Comparison of ENCODE assay signal across 16 cellular contexts in the genomic region with DNA sequence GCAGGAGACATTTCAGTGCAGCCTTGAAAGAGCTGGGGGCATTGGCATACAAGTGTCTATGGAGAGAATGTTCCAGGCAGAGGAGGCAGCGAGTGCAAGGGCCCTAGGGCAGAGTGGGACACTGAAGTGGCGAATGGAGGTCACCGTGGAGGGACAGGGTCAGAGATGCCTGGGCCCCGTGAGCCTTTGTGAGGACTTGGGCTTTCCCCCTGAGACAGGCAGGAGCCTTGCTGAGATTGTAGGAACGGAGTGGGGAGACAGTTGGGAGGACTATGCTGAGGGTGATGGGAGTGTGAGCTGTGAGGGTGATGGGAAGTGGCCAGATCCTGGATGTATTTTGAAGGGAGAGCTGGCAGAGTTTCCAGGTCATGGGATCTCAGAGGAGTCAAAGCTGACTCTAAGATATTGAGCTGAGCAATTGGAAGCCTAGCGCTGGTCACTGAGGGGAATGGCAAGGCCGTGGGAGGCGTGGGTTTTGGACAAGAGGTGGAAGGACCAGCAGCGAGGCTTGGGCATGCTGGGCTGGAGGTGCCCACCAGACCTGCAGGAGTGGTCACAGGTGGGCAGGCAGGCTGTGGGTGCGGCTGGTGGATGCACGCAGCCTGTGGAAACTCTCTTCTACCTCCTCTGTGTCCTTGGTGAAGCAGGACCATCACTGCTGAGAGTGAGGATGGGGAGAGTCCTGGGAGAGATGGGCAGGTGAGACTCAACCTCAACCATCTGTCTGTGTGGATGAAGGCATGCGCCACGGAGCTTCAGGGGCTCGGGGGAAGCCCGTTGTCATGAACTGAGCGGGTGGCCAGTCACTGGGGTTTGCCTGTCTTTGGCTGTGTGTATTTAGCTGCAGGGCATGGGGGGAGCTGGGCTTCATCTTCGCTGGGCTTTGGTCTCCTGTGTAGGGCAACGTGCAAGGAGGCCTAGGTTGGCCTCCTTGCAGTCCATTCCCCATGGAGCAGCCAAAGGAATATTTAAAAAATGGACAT.
DNase-seq lines count a peak whose midpoint lies in the region; ATAC-seq, FAIRE-seq and TF ChIP-seq lines count a peak whose summit lies in the region.
"Had no signal": no experiment of that assay in that cellular context is flagged by ENCODE, and none has a peak within 500 bp of the region (broad histone marks: within the 10 kb centered on the region; RNA-seq: fewer than 3 reads in every experiment).

No MANE protein-coding gene starts in this region.

- no peak for TF ChIP-seq POLR2A in H1 (IDR thresholded peaks at IDR 0.05; ENCODE audit: control extremely low read depth in 1 of 2, low read depth in 2 of 2, low read length in 2 of 2)

- no peaks in the 10 kb centered on the region for H3K23me2 ChIP-seq in H1 (ENCODE audit: low read depth, low read length)

- H4K20me1 ChIP-seq in H1 (replicated peaks in 1 of 2; ENCODE audit: control insufficient read depth in 1 of 2, insufficient read depth in 2 of 2, low read length in 2 of 2) (no peaks in the 10 kb centered on the region), PC-3 (ENCODE audit: low read length) (no peaks in the 10 kb centered on the region)
- H4K20me1 ChIP-seq: BLaER1 treated with 17β-estradiol and CSF1 and Interleukin-3, amounts not matched to agents 10 nM and 100 nM had no signal

- no peak for FAIRE-seq in H1 (lab: Jason Lieb, UNC)
- FAIRE-seq: GM12878 had no signal

- H3K9ac ChIP-seq in H1 (replicated peaks in 1 of 4; ENCODE audit: extremely low read depth in 1 of 4, low read depth in 3 of 4, low read length in 3 of 4), result no peak overlapping the region
- H3K9ac ChIP-seq in neuronal stem cell (ENCODE audit: low read depth, low read length, poor library complexity), result peak overlapping the region; percentile 22
- no peak overlapping the region for H3K9ac ChIP-seq in PC-3 (ENCODE audit: low read length)
- H3K9ac ChIP-seq: BLaER1 treated with 17β-estradiol and CSF1 and Interleukin-3, amounts not matched to agents 10 nM and 100 nM had no signal

- 0 out of 2 replicates have a peak overlapping the region, but pooled peaks have one; percentile 60 for H2BK5ac ChIP-seq in H1 (ENCODE audit: low read depth, low read length)
- H2BK5ac ChIP-seq in neuronal stem cell (ENCODE audit: low read length), result no peak overlapping the region

- intact Hi-C loops in PC-3 (cut with micrococcal nuclease), result no loop called here

- H2BK120ac ChIP-seq in H1 (replicated peaks; ENCODE audit: low read depth, low read length) (no peak overlapping the region), neuronal stem cell (ENCODE audit: low read depth, low read length) (peak overlapping the region; percentile 52)

- H3K9me3 ChIP-seq in H1 (ENCODE audit: insufficient read depth in 2 of 2, low read depth in 1 of 2, low read length in 1 of 2) (no peaks in the 10 kb centered on the region), lung (ENCODE audit: control insufficient read depth in 2 of 2, insufficient read depth in 1 of 2, low read length in 1 of 2) (no peaks in the 10 kb centered on the region), neuronal stem cell (replicated peaks in 1 of 2; ENCODE audit: control insufficient read depth in 2 of 2, insufficient read depth in 1 of 2, low read depth in 1 of 2, low read length in 2 of 2) (no peaks in the 10 kb centered on the region), PC-3 (ENCODE audit: low read length) (no peaks in the 10 kb centered on the region)
- H3K9me3 ChIP-seq: BLaER1 treated with 17β-estradiol and CSF1 and Interleukin-3, amounts not matched to agents 10 nM and 100 nM had no signal

- no peak for DNase-seq in activated naive CD4-positive, alpha-beta T cell treated with anti-CD3 and anti-CD28 coated beads, Interleukin-2, amount 10 ng/mL, durations not matched to agents 7 days and 5 days
- DNase-seq in H1 (ENCODE audit: low read depth in 1 of 2, low spot score in 2 of 2), result no peak
- peak; percentile 25 for DNase-seq in lung (ENCODE audit: low spot score)
- DNase-seq in neuronal stem cell (ENCODE audit: low spot score), result no peak
- no peak for DNase-seq in NCI-H2171 (lab: John Stamatoyannopoulos, UW)
- DNase-seq in PC-3, result no peak
- DNase-seq: ACHN; Calu3; CD4-positive, CD25-positive, alpha-beta regulatory T cell; DMS 273 treated with DMSO at 0.1 percent for 48 hours; H9 had no signal

- H3K27me3 ChIP-seq in H1 (replicated peaks in 1 of 4; ENCODE audit: control insufficient read depth in 3 of 4, extremely low read depth in 1 of 4, insufficient read depth in 3 of 4, low read length in 3 of 4) (no peaks in the 10 kb centered on the region), lung (ENCODE audit: control insufficient read depth, insufficient read depth) (no peaks in the 10 kb centered on the region), neuronal stem cell (ENCODE audit: control insufficient read depth in 3 of 3, insufficient read depth in 3 of 3, low read depth in 1 of 3, low read length in 3 of 3) (no peaks in the 10 kb centered on the region), PC-3 (ENCODE audit: low read length) (peaks cover 55% of the 10 kb centered on the region)
- H3K27me3 ChIP-seq: BLaER1 treated with 17β-estradiol and CSF1 and Interleukin-3, amounts not matched to agents 10 nM and 100 nM had no signal

- H3K4ac ChIP-seq in H1 (replicated peaks; ENCODE audit: insufficient read length, low read depth, low read length), result no peak overlapping the region
- H3K4ac ChIP-seq in neuronal stem cell (ENCODE audit: low read length), result peak overlapping the region; percentile 10

- H2AK5ac ChIP-seq in H1 (ENCODE audit: low read depth, low read length), result peak overlapping the region; percentile 90; the same call in 1 of the 2 replicates
- H2AK5ac ChIP-seq in neuronal stem cell (ENCODE audit: low read depth, low read length), result peak overlapping the region; percentile 6

- H2AFZ ChIP-seq in H1 (ENCODE audit: low read length) (no peak overlapping the region), neuronal stem cell (ENCODE audit: low read length) (no peak overlapping the region), PC-3 (ENCODE audit: low read length) (no peak overlapping the region)
- H2AFZ ChIP-seq: GM23338 had no signal

- no peak for TF ChIP-seq RAD21 in H1 (IDR thresholded peaks at IDR 0.05 in 1 of 2, conservative IDR thresholded peaks at IDR 0.05 in 1 of 2; ENCODE audit: low read depth in 2 of 2, low read length in 2 of 2)

- no peak overlapping the region for H2BK20ac ChIP-seq in H1 (ENCODE audit: low read length)

- no peak overlapping the region for H3K14ac ChIP-seq in H1 (ENCODE audit: insufficient read length)
- no peak overlapping the region for H3K14ac ChIP-seq in neuronal stem cell (ENCODE audit: low read length)

- H3K4me2 ChIP-seq in H1 (ENCODE audit: insufficient read depth in 1 of 2, low read depth in 2 of 2, low read length in 2 of 2) (no peak overlapping the region), neuronal stem cell (ENCODE audit: insufficient read depth, low read length, poor library complexity, severe bottlenecking) (no peak overlapping the region), PC-3 (ENCODE audit: low read length) (no peak overlapping the region)
- H3K4me2 ChIP-seq: GM23338 had no signal

- H2BK15ac ChIP-seq in H1 (ENCODE audit: low read length) (0 out of 2 replicates have a peak overlapping the region, but pooled peaks have one; percentile 46), neuronal stem cell (ENCODE audit: low read length) (peak overlapping the region; percentile 49)

- 94% methylated on average over 18 of the region's 18 CpGs; no CpG with 5 or more reads in 1 of the 2 experiments for WGBS in H1 (ENCODE audit: extremely low coverage in 1 of 2, insufficient coverage in 1 of 2, insufficient read length in 1 of 2, insufficient replicate concordance in 2 of 2, low coverage in 1 of 2, low lambda C conversion rate in 2 of 2, missing lambda C conversion rate in 1 of 2), 2 experiments
- 93 to 95% methylated on average over 18 of the region's 18 CpGs for WGBS in lung, 2 donors
- no CpG with 5 or more reads among the region's 18 CpGs for WGBS in neuronal stem cell (ENCODE audit: extremely low coverage in 2 of 2, insufficient read length in 2 of 2, insufficient replicate concordance in 1 of 2), 2 donors

- no TSS peak for BruUV-seq in PC-3 (replicated peaks; lab: Mats Ljungman, UMichigan)

- H3K4me1 Mint-ChIP-seq in activated naive CD4-positive, alpha-beta T cell treated with anti-CD3 and anti-CD28 coated beads, Interleukin-2, amount 50 U/mL, for 24 hours, result no peaks in the 10 kb centered on the region
- H3K4me1 Mint-ChIP-seq in activated naive CD4-positive, alpha-beta T cell treated with anti-CD3 and anti-CD28 coated beads, Interleukin-2, amount 10 ng/mL, durations not matched to agents 7 days and 5 days, result no peaks in the 10 kb centered on the region
- H3K4me1 Mint-ChIP-seq: CD4-positive, CD25-positive, alpha-beta regulatory T cell; GM23338 had no signal

- H4K8ac ChIP-seq in H1 (ENCODE audit: extremely low read depth, insufficient read depth, low read length) (no peak overlapping the region), neuronal stem cell (ENCODE audit: low read depth, low read length) (no peak overlapping the region)

- H3K23ac ChIP-seq in H1 (ENCODE audit: insufficient read length) (no peak overlapping the region), neuronal stem cell (ENCODE audit: low read depth, low read length, poor library complexity) (no peak overlapping the region)

- no peak overlapping the region for H3K4me3 ChIP-seq in H1 (ENCODE audit: extremely low read depth in 1 of 4, insufficient read depth in 2 of 4, low read depth in 3 of 4, low read length in 4 of 4)
- H3K4me3 ChIP-seq in lung, result no peak overlapping the region
- H3K4me3 ChIP-seq in neuronal stem cell (ENCODE audit: low read length in 2 of 2), result no peak overlapping the region
- no peak overlapping the region for H3K4me3 ChIP-seq in PC-3 (ENCODE audit: low read length)
- H3K4me3 ChIP-seq: BLaER1 treated with 17β-estradiol and CSF1 and Interleukin-3, amounts not matched to agents 10 nM and 100 nM; GM12878; GM23338 had no signal

- no peak for TF ChIP-seq EP300 in H1 (IDR thresholded peaks at IDR 0.05; ENCODE audit: borderline replicate concordance in 1 of 2, low read depth in 2 of 2, low read length in 2 of 2)

- H3K9me2 ChIP-seq in PC-3 (replicated peaks; ENCODE audit: low read length), result no peaks in the 10 kb centered on the region

- POLR2A ChIA-PET in H1 (lab: Charles Lee; ENCODE audit: partially characterized antibody) (no interaction called here), PC-3 (lab: Charles Lee; ENCODE audit: unreplicated experiment) (no interaction called here)

- no peaks in the 10 kb centered on the region for H3F3A ChIP-seq in PC-3 (ENCODE audit: low read length, unreplicated experiment)

- H3K56ac ChIP-seq in H1 (replicated peaks; ENCODE audit: insufficient read length, low read depth, low read length), result no peak overlapping the region

- CTCF ChIA-PET in activated naive CD4-positive, alpha-beta T cell treated with anti-CD3 and anti-CD28 coated beads, Interleukin-2, amount 10 ng/mL, durations not matched to agents 7 days and 5 days (lab: Charles Lee), result no interaction called here
- CTCF ChIA-PET in H1 (lab: Charles Lee; ENCODE audit: partially characterized antibody) (no interaction called here), PC-3 (lab: Charles Lee) (no interaction called here)

- H3K36me3 ChIP-seq in H1 (ENCODE audit: control insufficient read depth in 2 of 4, insufficient read depth in 4 of 4, low read length in 3 of 4) (no peaks in the 10 kb centered on the region), lung (ENCODE audit: control insufficient read depth in 2 of 2, insufficient read depth in 2 of 2, low read length in 2 of 2) (no peaks in the 10 kb centered on the region), neuronal stem cell (replicated peaks in 1 of 2; ENCODE audit: control insufficient read depth in 2 of 2, insufficient read depth in 2 of 2, low read length in 2 of 2) (no peaks in the 10 kb centered on the region), PC-3 (ENCODE audit: low read depth, low read length) (no peaks in the 10 kb centered on the region)
- H3K36me3 ChIP-seq: BLaER1 treated with 17β-estradiol and CSF1 and Interleukin-3, amounts not matched to agents 10 nM and 100 nM had no signal

- TF ChIP-seq CTCF in H1 (IDR thresholded peaks at IDR 0.05; ENCODE audit: control extremely low read depth in 1 of 3, insufficient read depth in 1 of 3, low read depth in 1 of 3, low read length in 3 of 3) (no peak), lung (IDR thresholded peaks at IDR 0.05; ENCODE audit: control extremely low read depth, extremely low read depth) (no peak), PC-3 (conservative IDR thresholded peaks at IDR 0.05; ENCODE audit: low read depth, low read length) (no peak)

- H2BK12ac ChIP-seq in H1 (ENCODE audit: low read depth, low read length), result no peak overlapping the region
- H2BK12ac ChIP-seq in neuronal stem cell (ENCODE audit: low read length), result peak overlapping the region; percentile 12

- no peaks in the 10 kb centered on the region for H3K27me3 Mint-ChIP-seq in activated naive CD4-positive, alpha-beta T cell treated with anti-CD3 and anti-CD28 coated beads, Interleukin-2, amount 50 U/mL, for 24 hours
- H3K27me3 Mint-ChIP-seq in activated naive CD4-positive, alpha-beta T cell treated with anti-CD3 and anti-CD28 coated beads, Interleukin-2, amount 10 ng/mL, durations not matched to agents 7 days and 5 days, result peaks cover 8% of the 10 kb centered on the region

- H3K9me3 Mint-ChIP-seq in activated naive CD4-positive, alpha-beta T cell treated with anti-CD3 and anti-CD28 coated beads, Interleukin-2, amount 50 U/mL, for 24 hours, result no peaks in the 10 kb centered on the region
- H3K9me3 Mint-ChIP-seq in activated naive CD4-positive, alpha-beta T cell treated with anti-CD3 and anti-CD28 coated beads, Interleukin-2, amount 10 ng/mL, durations not matched to agents 7 days and 5 days, result no peaks in the 10 kb centered on the region
- H3K9me3 Mint-ChIP-seq: GM23338, H9 had no signal

- H4K91ac ChIP-seq in H1 (replicated peaks; ENCODE audit: insufficient read length, low read length), result no peak overlapping the region
- H4K91ac ChIP-seq in neuronal stem cell (ENCODE audit: low read depth, low read length, poor library complexity), result no peak overlapping the region

- H3K36me3 Mint-ChIP-seq in activated naive CD4-positive, alpha-beta T cell treated with anti-CD3 and anti-CD28 coated beads, Interleukin-2, amount 50 U/mL, for 24 hours, result no peaks in the 10 kb centered on the region
- H3K36me3 Mint-ChIP-seq in activated naive CD4-positive, alpha-beta T cell treated with anti-CD3 and anti-CD28 coated beads, Interleukin-2, amount 10 ng/mL, durations not matched to agents 7 days and 5 days, result no peaks in the 10 kb centered on the region
- H3K36me3 Mint-ChIP-seq: CD4-positive, CD25-positive, alpha-beta regulatory T cell had no signal

- H4K5ac ChIP-seq in H1 (ENCODE audit: insufficient read length, low read depth, low read length), result no peak overlapping the region

- peak overlapping the region; percentile 13 for H3K27ac Mint-ChIP-seq in activated naive CD4-positive, alpha-beta T cell treated with anti-CD3 and anti-CD28 coated beads, Interleukin-2, amount 50 U/mL, for 24 hours
- H3K27ac Mint-ChIP-seq in activated naive CD4-positive, alpha-beta T cell treated with anti-CD3 and anti-CD28 coated beads, Interleukin-2, amount 10 ng/mL, durations not matched to agents 7 days and 5 days, result no peak overlapping the region
- H3K27ac Mint-ChIP-seq: CD4-positive, CD25-positive, alpha-beta regulatory T cell; GM23338 had no signal

- ATAC-seq in lung (ENCODE audit: insufficient read depth, low FRiP score) (no peak), esophagus mucosa (no peak), PC-3 (no peak)
- ATAC-seq: GM12878, GM23338 had no signal

- H3K79me2 ChIP-seq in H1 (ENCODE audit: control insufficient read depth in 1 of 2, insufficient read depth in 2 of 2, low read length in 2 of 2) (no peaks in the 10 kb centered on the region), PC-3 (ENCODE audit: low read length) (no peaks in the 10 kb centered on the region)

- H3K4me3 Mint-ChIP-seq in activated naive CD4-positive, alpha-beta T cell treated with anti-CD3 and anti-CD28 coated beads, Interleukin-2, amount 50 U/mL, for 24 hours, result no peak overlapping the region
- no peak overlapping the region for H3K4me3 Mint-ChIP-seq in activated naive CD4-positive, alpha-beta T cell treated with anti-CD3 and anti-CD28 coated beads, Interleukin-2, amount 10 ng/mL, durations not matched to agents 7 days and 5 days
- H3K4me3 Mint-ChIP-seq: CD4-positive, CD25-positive, alpha-beta regulatory T cell; GM23338; H9 had no signal

- H3K27ac ChIP-seq in H1 (ENCODE audit: low read depth, low read length) (no peak overlapping the region), lung (ENCODE audit: low read depth in 1 of 2, low read length in 1 of 2) (no peak overlapping the region), neuronal stem cell (replicated peaks; ENCODE audit: low read length) (no peak overlapping the region), PC-3 (ENCODE audit: low read length) (no peak overlapping the region)

- H3K4me1 ChIP-seq in H1 (replicated peaks in 1 of 4; ENCODE audit: control insufficient read depth in 3 of 4, insufficient read depth in 4 of 4, low read length in 3 of 4) (no peaks in the 10 kb centered on the region), lung (ENCODE audit: control insufficient read depth in 2 of 2, insufficient read depth in 2 of 2, low read length in 2 of 2) (peaks cover 0 to 1% of the 10 kb centered on the region in 2 donors), neuronal stem cell (ENCODE audit: control insufficient read depth in 2 of 2, insufficient read depth in 1 of 2, low read depth in 1 of 2, low read length in 2 of 2) (peaks cover 0 to 8% of the 10 kb centered on the region in 2 donors), PC-3 (ENCODE audit: insufficient read depth, low read length) (no peaks in the 10 kb centered on the region)

- H3K79me1 ChIP-seq in H1 (ENCODE audit: low read depth, low read length) (no peaks in the 10 kb centered on the region), neuronal stem cell (ENCODE audit: low read depth, low read length) (no peaks in the 10 kb centered on the region)

- H3K18ac ChIP-seq in H1 (ENCODE audit: extremely low read depth, low read length) (no peak overlapping the region), neuronal stem cell (ENCODE audit: low read length) (peak overlapping the region; percentile 81)
